In the genomic region with DNA sequence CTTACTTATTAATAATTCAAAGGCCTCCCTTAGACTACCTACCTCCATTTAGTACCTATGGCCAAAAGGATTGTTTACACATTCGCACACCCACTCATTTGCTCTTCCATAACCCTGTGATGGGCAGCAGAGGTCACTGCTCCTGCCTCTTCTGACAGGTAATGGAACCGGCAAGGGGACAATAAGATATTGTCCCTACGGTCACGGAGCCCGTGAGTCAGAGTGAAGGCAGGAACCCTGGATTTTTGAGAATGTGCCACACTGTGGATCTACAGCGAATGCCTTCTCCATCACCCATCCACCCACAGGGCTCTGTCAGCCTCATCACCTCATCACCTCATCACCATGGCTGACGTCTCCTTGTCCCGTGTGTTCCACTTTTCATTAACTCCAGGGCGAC, we compare ENCODE assay signal across 15 cellular contexts.
DNase-seq lines count a peak whose midpoint lies in the region; ATAC-seq, FAIRE-seq and TF ChIP-seq lines count a peak whose summit lies in the region.
"Had no signal": no experiment of that assay in that cellular context is flagged by ENCODE, and none has a peak within 500 bp of the region (broad histone marks: within the 10 kb centered on the region; RNA-seq: fewer than 3 reads in every experiment).

No MANE protein-coding gene starts in this region.

- DNase-seq in H9 (no peak), Panc1 (ENCODE audit: low read depth, low spot score) (no peak), HepG2 (ENCODE audit: low spot score) (no peak), NCI-H128 (lab: John Stamatoyannopoulos, UW; ENCODE audit: unreplicated experiment) (no peak), NCI-H1105 (lab: John Stamatoyannopoulos, UW) (no peak)
- no peak for DNase-seq in stimulated activated effector memory CD8-positive, alpha-beta T cell treated with anti-CD3 and anti-CD28 coated beads, Interleukin-12 subunit alpha, Interleukin-12 subunit beta, amount 100 ng/mL, for 72 hours (ENCODE audit: low spot score in 2 of 2)
- DNase-seq: NCI-H1417 treated with DMSO at 0.1 percent for 48 hours, NCI-H1930, NCI-H2171, NCI-H446 treated with DMSO at 0.1 percent for 48 hours, NCI-H774, PC-9 had no signal

- no peak for TF ChIP-seq POLR2A in HepG2 (IDR thresholded peaks at IDR 0.05; ENCODE audit: insufficient read depth in 1 of 2, low read depth in 2 of 2, low read length in 2 of 2)

- H3K9me3 ChIP-seq in H9 (ENCODE audit: control insufficient read depth, low read depth, low read length), result no peaks in the 10 kb centered on the region
- no peaks in the 10 kb centered on the region for H3K9me3 ChIP-seq in Panc1 (ENCODE audit: control insufficient read depth, insufficient read depth, low read depth, low read length)
- H3K9me3 ChIP-seq in HepG2 (ENCODE audit: low read length), result no peaks in the 10 kb centered on the region

- FAIRE-seq in HepG2 (lab: Jason Lieb, UNC), result no peak
- FAIRE-seq: K562 had no signal

- H3K4me3 Mint-ChIP-seq in H9, result no peak overlapping the region
- H3K4me3 Mint-ChIP-seq in stimulated activated effector memory CD8-positive, alpha-beta T cell treated with anti-CD3 and anti-CD28 coated beads, Interleukin-12 subunit alpha, Interleukin-12 subunit beta, amount 100 ng/mL, for 72 hours, result no peak overlapping the region
- H3K4me3 Mint-ChIP-seq: GM23338 had no signal

- H4K5ac ChIP-seq in H9 (ENCODE audit: insufficient read length, low read depth, low read length), result no peak overlapping the region

- H2BK20ac ChIP-seq in H9 (ENCODE audit: low read depth, low read length, poor library complexity, severe bottlenecking), result no peak overlapping the region

- in situ Hi-C loops in Panc1 (cut with HindIII; ENCODE audit: low pct_unique_long_range_greater_than_20kb, low sequenced_read_pairs), result no loop called here
- in situ Hi-C loops in HepG2 (cut with HindIII; ENCODE audit: extremely low pct_ligation_motif_present, low pct_unique_long_range_greater_than_20kb), result no loop called here

- H3K4me1 ChIP-seq in H9 (ENCODE audit: insufficient read depth, low read length) (peaks cover 3% of the 10 kb centered on the region; the same call in 1 of the 2 replicates), Panc1 (ENCODE audit: control insufficient read depth, insufficient read depth, low read length) (no peaks in the 10 kb centered on the region), HepG2 (ENCODE audit: insufficient read depth, low read length) (peaks cover 2% of the 10 kb centered on the region)

- no peak overlapping the region for H3T11ph ChIP-seq in H9 (ENCODE audit: low read length)

- H3K23ac ChIP-seq in H9 (ENCODE audit: insufficient read length, low read depth, low read length), result no peak overlapping the region

- H3K56ac ChIP-seq in H9 (ENCODE audit: insufficient read length, low read depth, low read length), result no peak overlapping the region

- H3K27me3 ChIP-seq in H9 (ENCODE audit: insufficient read depth, low read length) (no peaks in the 10 kb centered on the region), Panc1 (ENCODE audit: control insufficient read depth, insufficient read depth, low read length) (no peaks in the 10 kb centered on the region), HepG2 (ENCODE audit: control insufficient read depth in 1 of 2, insufficient read depth in 2 of 2, low read length in 2 of 2) (no peaks in the 10 kb centered on the region)

- CTCF ChIA-PET in Panc1 (lab: Charles Lee) (no interaction called here), HepG2 (lab: Yijun Ruan, JAX; ENCODE audit: low intra/inter-chr PET ratio, low total read pairs) (no interaction called here)

- no peak overlapping the region for H3K4ac ChIP-seq in H9 (ENCODE audit: low read depth, low read length)

- no peak overlapping the region for H3K14ac ChIP-seq in H9 (ENCODE audit: insufficient read depth, low read length)

- ATAC-seq in Panc1 (peak; percentile 43; the same call in 1 of the 2 replicates), HepG2 (peak; percentile 73), HG02885 (IDR thresholded peaks at IDR 0.05; ENCODE audit: poor library complexity, unreplicated experiment) (no peak)
- ATAC-seq in stimulated activated effector memory CD8-positive, alpha-beta T cell treated with anti-CD3 and anti-CD28 coated beads, Interleukin-12 subunit alpha, Interleukin-12 subunit beta, amount 100 ng/mL, for 72 hours, result peak; percentile 32
- ATAC-seq: GM23338, K562 had no signal

- no peaks in the 10 kb centered on the region for H3K36me3 ChIP-seq in Panc1 (ENCODE audit: control insufficient read depth, insufficient read depth, low read length)
- no peaks in the 10 kb centered on the region for H3K36me3 ChIP-seq in HepG2 (replicated peaks in 1 of 2; ENCODE audit: control insufficient read depth in 1 of 2, insufficient read depth in 2 of 2, low read length in 2 of 2)

- no peak overlapping the region for H2BK15ac ChIP-seq in H9 (ENCODE audit: low read depth, low read length)

- 0 out of 5 replicates have a peak, but pooled peaks cover 0 to 1% of the 10 kb centered on the region in 2 experiments for H3K9me3 Mint-ChIP-seq in H9
- H3K9me3 Mint-ChIP-seq in stimulated activated effector memory CD8-positive, alpha-beta T cell treated with anti-CD3 and anti-CD28 coated beads, Interleukin-12 subunit alpha, Interleukin-12 subunit beta, amount 100 ng/mL, for 72 hours, result peaks cover 5% of the 10 kb centered on the region
- H3K9me3 Mint-ChIP-seq: GM23338 had no signal

- no peak overlapping the region for H2BK5ac ChIP-seq in H9 (ENCODE audit: insufficient read length, low read length)

- H2AK5ac ChIP-seq in H9 (ENCODE audit: insufficient read length, low read length), result no peak overlapping the region

- H3K27ac ChIP-seq in H9 (ENCODE audit: insufficient read length, low read depth, low read length) (no peak overlapping the region), Panc1 (ENCODE audit: low read length) (no peak overlapping the region), HepG2 (ENCODE audit: extremely low read length, insufficient read depth, low read length) (no peak overlapping the region)
- H3K27ac ChIP-seq: PC-9 had no signal

- H3K4me3 ChIP-seq in Panc1 (ENCODE audit: low read depth in 2 of 2, low read length in 2 of 2), result no peak overlapping the region
- no peak overlapping the region for H3K4me3 ChIP-seq in HepG2 (replicated peaks in 1 of 3; ENCODE audit: insufficient read depth in 1 of 3, low read depth in 2 of 3, low read length in 3 of 3)
- H3K4me3 ChIP-seq: GM23338, K562, PC-9 had no signal

- POLR2A ChIA-PET in Panc1 (lab: Charles Lee) (no interaction called here), HepG2 (lab: Yijun Ruan, JAX) (no interaction called here)

- H3K27me3 Mint-ChIP-seq in H9 (ENCODE audit: low read depth), result no peaks in the 10 kb centered on the region

- H4K8ac ChIP-seq in H9 (replicated peaks; ENCODE audit: insufficient read length, low read depth, low read length), result no peak overlapping the region

- H3K27ac Mint-ChIP-seq in H9, result peak overlapping the region in 2 of 3 experiments; percentile 1 to 42; a peak in 2 of 7 replicates
- H3K27ac Mint-ChIP-seq in stimulated activated effector memory CD8-positive, alpha-beta T cell treated with anti-CD3 and anti-CD28 coated beads, Interleukin-12 subunit alpha, Interleukin-12 subunit beta, amount 100 ng/mL, for 72 hours, result no peak overlapping the region
- H3K27ac Mint-ChIP-seq: GM23338 had no signal

- no peak overlapping the region for H2BK12ac ChIP-seq in H9 (ENCODE audit: insufficient read length, low read depth, low read length)

- H3K23me2 ChIP-seq in H9 (ENCODE audit: insufficient read length, low read depth, low read length, poor library complexity, severe bottlenecking), result no peaks in the 10 kb centered on the region

- no peaks in the 10 kb centered on the region for H3K36me3 Mint-ChIP-seq in H9 (ENCODE audit: insufficient read depth in 1 of 3, low read depth in 3 of 3)
- no peaks in the 10 kb centered on the region for H3K36me3 Mint-ChIP-seq in stimulated activated effector memory CD8-positive, alpha-beta T cell treated with anti-CD3 and anti-CD28 coated beads, Interleukin-12 subunit alpha, Interleukin-12 subunit beta, amount 100 ng/mL, for 72 hours

- WGBS in H9 (ENCODE audit: extremely low coverage, insufficient read length, low lambda C conversion rate), result no CpG with 5 or more reads among the region's 9 CpGs
- 64% methylated on average over 8 of the region's 9 CpGs for WGBS in HepG2 (ENCODE audit: low lambda C conversion rate)

- intact Hi-C loops in Panc1 (cut with micrococcal nuclease; ENCODE audit: unreplicated experiment) (no loop called here), HepG2 (cut with micrococcal nuclease; ENCODE audit: unreplicated experiment) (no loop called here)

- no TSS peak for BruUV-seq in Panc1 (replicated peaks; lab: Mats Ljungman, UMichigan)
- no TSS peak for BruUV-seq in HepG2 (replicated peaks; lab: Mats Ljungman, UMichigan)

- no peak overlapping the region for H2BK120ac ChIP-seq in H9 (ENCODE audit: low read depth, low read length, poor library complexity, severe bottlenecking)

- H3K4me2 ChIP-seq in H9 (ENCODE audit: insufficient read depth, insufficient read length, low read length) (no peak overlapping the region), HepG2 (ENCODE audit: low read depth, low read length) (no peak overlapping the region)
- H3K4me2 ChIP-seq: GM23338, PC-9 had no signal

- H4K20me1 ChIP-seq in H9 (ENCODE audit: control insufficient read depth, insufficient read depth, insufficient read length) (no peaks in the 10 kb centered on the region), HepG2 (ENCODE audit: insufficient read depth, low read length) (no peaks in the 10 kb centered on the region)

- no peak overlapping the region for H3K9ac ChIP-seq in H9 (ENCODE audit: extremely low read depth, insufficient read length, low read length)
- H3K9ac ChIP-seq in HepG2 (ENCODE audit: insufficient read depth, low read depth, low read length), result no peak overlapping the region

- H3K4me1 Mint-ChIP-seq in H9, result peaks cover 17 to 23% of the 10 kb centered on the region in 2 experiments
- no peaks in the 10 kb centered on the region for H3K4me1 Mint-ChIP-seq in stimulated activated effector memory CD8-positive, alpha-beta T cell treated with anti-CD3 and anti-CD28 coated beads, Interleukin-12 subunit alpha, Interleukin-12 subunit beta, amount 100 ng/mL, for 72 hours

- H4K91ac ChIP-seq in H9 (ENCODE audit: insufficient read length, low read depth, low read length), result no peak overlapping the region

- H3K79me2 ChIP-seq in H9 (ENCODE audit: insufficient read depth, low read length) (no peaks in the 10 kb centered on the region), HepG2 (ENCODE audit: insufficient read depth, low read length) (no peaks in the 10 kb centered on the region)

- H3K18ac ChIP-seq in H9 (ENCODE audit: insufficient read length, low read depth, low read length), result no peak overlapping the region

- H3K79me1 ChIP-seq in H9 (ENCODE audit: insufficient read depth, low read depth, low read length, poor library complexity, severe bottlenecking), result peaks cover 2% of the 10 kb centered on the region

- no peak overlapping the region for H2AFZ ChIP-seq in H9 (ENCODE audit: low read length)
- H2AFZ ChIP-seq in HepG2 (ENCODE audit: low read length), result no peak overlapping the region
- H2AFZ ChIP-seq: GM23338, PC-9 had no signal

- TF ChIP-seq EP300 in HepG2 (IDR thresholded peaks at IDR 0.05; ENCODE audit: low read depth in 2 of 2, low read length in 2 of 2) (no peak), HepG2 (CRISPR knock-in tag; IDR thresholded peaks at IDR 0.05; ENCODE audit: borderline replicate concordance) (no peak)

- no peak for TF ChIP-seq RAD21 in HepG2 (CRISPR knock-in tag; IDR thresholded peaks at IDR 0.05)

- TF ChIP-seq CTCF in H9 (conservative IDR thresholded peaks at IDR 0.05), result no peak
- no peak for TF ChIP-seq CTCF in Panc1 (IDR thresholded peaks at IDR 0.05)
- TF ChIP-seq CTCF in HepG2 (CRISPR knock-in tag; IDR thresholded peaks at IDR 0.05), result peak; percentile 26; the same call in 1 of the 2 replicates
